Comparison of ENCODE assay signal across 7 cellular contexts in genomic region chr2:39703473-39703872, GRCh38. TPM values are rescaled to one million over a fixed set of nuclear protein-coding genes. Genes with fewer than 3 reads are reported as not detected.
"Had no signal": no experiment of that assay in that cellular context is flagged by ENCODE, and none has a peak within 500 bp of the region (broad histone marks: within the 10 kb centered on the region; RNA-seq: fewer than 3 reads in every experiment).

No MANE protein-coding gene starts in this region.

- ATAC-seq: GM23338, K562 had no signal

- H3K4me3 Mint-ChIP-seq: GM23338, H9 had no signal

- H3K4me1 Mint-ChIP-seq: GM23338, H9 had no signal

- DNase-seq: H9, HCEC 1CT, IMR-90, KG1 had no signal

- H3K27ac Mint-ChIP-seq: GM23338, H9 had no signal

RNA-seq across cellular contexts. Expression of gene TMEM178A, which starts 37.8 kb away (rescaled TPM):
- total RNA-seq: HT-29, K562 had no signal
